In the genomic region with DNA sequence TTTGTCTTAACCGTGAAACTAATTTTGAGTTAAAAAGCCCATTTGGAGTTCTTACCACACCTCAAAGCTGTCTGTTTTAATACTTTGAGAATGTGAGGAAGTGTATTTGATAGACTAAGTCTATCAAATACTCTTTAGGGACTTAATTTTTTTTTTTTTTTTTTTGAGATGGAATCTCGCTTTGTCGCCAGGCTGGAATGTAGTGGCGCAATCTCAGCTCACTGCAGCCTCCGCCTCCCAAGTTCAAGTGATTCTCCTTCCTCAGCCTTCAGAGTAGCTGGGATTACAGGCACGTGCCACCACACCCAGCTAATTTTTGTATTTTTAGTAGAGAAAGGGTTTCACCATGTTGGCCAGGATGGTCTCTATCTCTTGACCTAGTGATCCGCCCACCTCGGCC, we compare ENCODE assay signal across 3 cellular contexts.
A peak's percentile ranks its signal among the peaks of the same experiment; 100 is the strongest.
TF ChIP-seq lines count a peak whose summit lies in the region.

No MANE protein-coding gene starts in this region.

TF ChIP-seq in A549, 52 proteins besides CTCF, POLR2A, EP300 and RAD21:
- TF ChIP-seq CEBPB (IDR thresholded peaks at IDR 0.05) (peak; percentile 75 to 92), MAX (IDR thresholded peaks at IDR 0.05) (0 out of 2 replicates have a peak, but pooled peaks have one; percentile 22)
TF ChIP-seq in A549: peak in this region for 2; not testable (repeated sequence) for 50.

TF ChIP-seq in IMR-90, 13 proteins besides CTCF, POLR2A, EP300 and RAD21:
- peak; percentile 86 for TF ChIP-seq CEBPB (IDR thresholded peaks at IDR 0.05; ENCODE audit: low read depth, low read length)

TF ChIP-seq in K562, 482 proteins besides CTCF, POLR2A, EP300 and RAD21:
- TF ChIP-seq CEBPB (tag; IDR thresholded peaks at IDR 0.05) (0 out of 2 replicates have a peak, but pooled peaks have one; percentile 17), KDM1A (IDR thresholded peaks at IDR 0.05) (0 out of 4 replicates have a peak, but pooled peaks have one; percentile 18 to 38)
